ENCODE assay signal across 25 cellular contexts in genomic region chr12:122141911-122142725, GRCh38. TPM values are rescaled to one million over a fixed set of nuclear protein-coding genes. Genes with fewer than 3 reads are reported as not detected.
DNase-seq lines count a peak whose midpoint lies in the region; ATAC-seq and TF ChIP-seq lines count a peak whose summit lies in the region.
"Had no signal": no experiment of that assay in that cellular context is flagged by ENCODE, and none has a peak within 500 bp of the region (broad histone marks: within the 10 kb centered on the region; RNA-seq: fewer than 3 reads in every experiment).

No MANE protein-coding gene starts in this region.

- H3K27me3 ChIP-seq in trophoblast cell (ENCODE audit: insufficient read depth, low read length) = no peaks in the 10 kb centered on the region

- peaks cover 48% of the 10 kb centered on the region for H3K36me3 Mint-ChIP-seq in endothelial cell (ENCODE audit: low read depth, unreplicated experiment)

- H2BK120ac ChIP-seq in trophoblast cell (ENCODE audit: insufficient read depth, low read length, poor library complexity) = no peak overlapping the region

- no peak overlapping the region for H3K4me3 ChIP-seq in trophoblast cell (ENCODE audit: low read depth, low read length)
- H3K4me3 ChIP-seq: HAP-1, SK-N-MC had no signal

- TF ChIP-seq CTCF in endothelial cell (IDR thresholded peaks at IDR 0.05; ENCODE audit: unreplicated experiment) = no peak

- no peaks in the 10 kb centered on the region for H3K79me2 ChIP-seq in trophoblast cell (ENCODE audit: control insufficient read depth, insufficient read depth, low read length, poor library complexity)

- H3K4me2 ChIP-seq in trophoblast cell (ENCODE audit: low read length) = no peak overlapping the region
- H3K4me2 ChIP-seq: KMS-11 had no signal

- no peak overlapping the region for H4K91ac ChIP-seq in trophoblast cell (ENCODE audit: low read depth, low read length)

- H3K9me3 ChIP-seq in trophoblast cell (ENCODE audit: insufficient read depth, low read depth, low read length) = peaks cover 18% of the 10 kb centered on the region
- H3K9me3 ChIP-seq: HAP-1 had no signal

- ATAC-seq in left ventricle myocardium superior (no peak), left cardiac atrium (no peak), HG02870 (IDR thresholded peaks at IDR 0.05; ENCODE audit: unreplicated experiment) (no peak), HG02642 (IDR thresholded peaks at IDR 0.05; ENCODE audit: poor library complexity, unreplicated experiment) (no peak)
- ATAC-seq: Panc1 had no signal

- H2BK5ac ChIP-seq in trophoblast cell (ENCODE audit: low read depth, low read length, poor library complexity) = no peak overlapping the region

- no peak overlapping the region for H3K4ac ChIP-seq in trophoblast cell (ENCODE audit: low read depth, low read length)

- H2AK5ac ChIP-seq in trophoblast cell (ENCODE audit: low read length) = no peak overlapping the region

- peaks cover 13% of the 10 kb centered on the region for H3K27me3 Mint-ChIP-seq in endothelial cell (ENCODE audit: unreplicated experiment)
- H3K27me3 Mint-ChIP-seq: CD4-positive, alpha-beta memory T cell had no signal

- no peak overlapping the region for H3K27ac Mint-ChIP-seq in endothelial cell (ENCODE audit: unreplicated experiment)
- H3K27ac Mint-ChIP-seq: CD4-positive, alpha-beta memory T cell; HFFc6 had no signal

- no peak overlapping the region for H3K27ac ChIP-seq in trophoblast cell (ENCODE audit: low read depth, low read length)
- H3K27ac ChIP-seq: KMS-11, SK-N-MC had no signal

- intact Hi-C loops in left ventricle myocardium superior (cut with micrococcal nuclease) = no loop called here
- intact Hi-C loops in left cardiac atrium (cut with DNase I) = no loop called here

- peaks cover 32% of the 10 kb centered on the region in 2 experiments for H3K36me3 ChIP-seq in trophoblast cell (ENCODE audit: control insufficient read depth in 1 of 2, insufficient read depth in 2 of 2, low read length in 2 of 2)

- no peaks in the 10 kb centered on the region for H3K4me1 ChIP-seq in trophoblast cell (ENCODE audit: control insufficient read depth in 1 of 2, insufficient read depth in 2 of 2, low read length in 2 of 2)
- H3K4me1 ChIP-seq: HAP-1 had no signal

- no peak overlapping the region for H3K18ac ChIP-seq in trophoblast cell (ENCODE audit: low read length)

- DNase-seq in left ventricle myocardium superior = peak; percentile 51
- DNase-seq in left cardiac atrium = no peak
- DNase-seq in endothelial cell (ENCODE audit: low spot score) = no peak
- peak; percentile 88 to 92 for DNase-seq in trophoblast cell
- DNase-seq in hepatic stellate cell (ENCODE audit: low spot score) = no peak
- DNase-seq: C1 segment of cervical spinal cord; CD4-positive, alpha-beta memory T cell; COR-L47; GOT3; HFFc6; IMR-90; MM.1S; NCI-H2029; NCI-H2227 treated with DMSO at 0.1 percent for 48 hours; NCI-H526 treated with DMSO at 0.1 percent for 48 hours; SHP77 treated with DMSO at 0.1 percent for 48 hours had no signal

- no peak overlapping the region for H4K12ac ChIP-seq in trophoblast cell (ENCODE audit: low read depth, low read length)

- H4K8ac ChIP-seq in trophoblast cell (ENCODE audit: low read depth, low read length) = no peak overlapping the region

- H3K9me3 Mint-ChIP-seq in endothelial cell (ENCODE audit: unreplicated experiment) = peaks cover 4% of the 10 kb centered on the region
- H3K9me3 Mint-ChIP-seq: CD4-positive, alpha-beta memory T cell; HFFc6 had no signal

- H3K9ac ChIP-seq in trophoblast cell (ENCODE audit: low read length) = no peak overlapping the region
- H3K9ac ChIP-seq: KMS-11 had no signal

- H3K79me1 ChIP-seq in trophoblast cell (ENCODE audit: low read length) = no peaks in the 10 kb centered on the region

- H3K14ac ChIP-seq in trophoblast cell (ENCODE audit: low read length) = no peak overlapping the region

- H3K4me3 Mint-ChIP-seq in endothelial cell (ENCODE audit: unreplicated experiment) = peak overlapping the region; percentile 42
- H3K4me3 Mint-ChIP-seq: CD4-positive, alpha-beta memory T cell; HFFc6 had no signal

- H3K23ac ChIP-seq in trophoblast cell (ENCODE audit: low read length) = no peak overlapping the region

- H3K4me1 Mint-ChIP-seq in endothelial cell (ENCODE audit: unreplicated experiment) = no peaks in the 10 kb centered on the region

- H2BK12ac ChIP-seq in trophoblast cell (ENCODE audit: low read length) = no peak overlapping the region

- H2AFZ ChIP-seq in trophoblast cell (ENCODE audit: insufficient read depth, low read length, poor library complexity) = no peak overlapping the region

- no CpG with 5 or more reads among the region's 21 CpGs for WGBS in trophoblast cell (ENCODE audit: extremely low coverage, insufficient coverage, insufficient read length)

RNA-seq across cellular contexts. Expression of gene IL31, which starts 31.9 kb away (rescaled TPM):
- total RNA-seq in left ventricle myocardium superior (not detected), left cardiac atrium (not detected), endothelial cell (ENCODE audit: unreplicated experiment) (not detected)
- 0.07 TPM in 1 of 2 replicates, not detected in the other for polyA plus RNA-seq in trophoblast cell (2013)
- total RNA-seq: CD4-positive, alpha-beta memory T cell; HFFc6; IMR-90; NCI-H460; OCI-LY7 had no signal
- polyA plus RNA-seq: AG04450; CD4-positive, alpha-beta memory T cell; IMR-90 had no signal

RNA-seq across cellular contexts. Expression of gene LRRC43, which starts 40.8 kb away (rescaled TPM):
- total RNA-seq in left ventricle myocardium superior = 1.4 TPM
- total RNA-seq in left cardiac atrium = under 1 TPM; 0.68 to 0.71 TPM
- total RNA-seq in endothelial cell (ENCODE audit: unreplicated experiment) = 0.31 TPM
- polyA plus RNA-seq in trophoblast cell (2013) = 0.11 and 0.34 TPM in 2 replicates
- total RNA-seq: CD4-positive, alpha-beta memory T cell; HFFc6; NCI-H460; OCI-LY7 had no signal
- polyA plus RNA-seq: CD4-positive, alpha-beta memory T cell had no signal

Comparison
In these comparisons a context has a peak if more than half of its experiments do, and no peak if none do; other contexts are left out.
1. DNase-seq: peak in left ventricle myocardium superior (single experiment) and trophoblast cell (2 of 2); none in left cardiac atrium (single experiment), endothelial cell (single experiment) and hepatic stellate cell (single experiment).